Comparison of ENCODE assay signal across 1 cellular context in genomic region chr13:106573279-106573831, GRCh38.
TF ChIP-seq lines count a peak whose summit lies in the region.

No MANE protein-coding gene starts in this region.

TF ChIP-seq in WTC11, 78 proteins besides CTCF, POLR2A, EP300 and RAD21:
- TF ChIP-seq AR (CRISPR knock-in tag; IDR thresholded peaks at IDR 0.05) (no peak), RORB (CRISPR knock-in tag; IDR thresholded peaks at IDR 0.05) (no peak), MAX (CRISPR knock-in tag; IDR thresholded peaks at IDR 0.05) (no peak)
